10 cellular contexts compared by ENCODE assay signal in genomic region chr22:31139866-31140716, GRCh38. TPM values are rescaled to one million over a fixed set of nuclear protein-coding genes. Genes with fewer than 3 reads are reported as not detected.
DNase-seq lines count a peak whose midpoint lies in the region; ATAC-seq and TF ChIP-seq lines count a peak whose summit lies in the region.
"Had no signal": no experiment of that assay in that cellular context is flagged by ENCODE, and none has a peak within 500 bp of the region (broad histone marks: within the 10 kb centered on the region; RNA-seq: fewer than 3 reads in every experiment).

Gene PLA2G3 (minus strand): TSS chr22:31140508. CDS start chr22:31140354, 154 bp downstream.

- peak; percentile 71 for DNase-seq in AG20443 (ENCODE audit: low spot score)
- peak; percentile 67 for DNase-seq in Karpas-422
- peak in 1 of 4 donors; percentile 10 for DNase-seq in body of pancreas
- DNase-seq in left colon, result peak in 1 of 2 donors; percentile 38
- DNase-seq in CD14-positive monocyte (ENCODE audit: low spot score), result no peak
- DNase-seq in T-helper 2 cell treated with Interferon-gamma antibody and Interleukin-4, amounts not matched to agents 5 μg/mL and 100 μg/mL, for 36 hours (ENCODE audit: low spot score), result no peak

- H3K79me2 ChIP-seq in Karpas-422 (ENCODE audit: low read length), result no peaks in the 10 kb centered on the region

- intact Hi-C loops in body of pancreas (cut with DNase I) (loop anchor here (10.0 kb wide), 1 partner anchor 195 kb away; no protein-coding TSS in a partner anchor), left colon (cut with DNase I, micrococcal nuclease) (loop anchor here in 1 of 2 donors (10.0 kb wide), 1 partner anchor 195 kb away; no protein-coding TSS in a partner anchor), CD14-positive monocyte (cut with micrococcal nuclease) (no loop called here)

- TF ChIP-seq POLR2A in body of pancreas (IDR thresholded peaks at IDR 0.05), result no peak

- no peaks in the 10 kb centered on the region for H3K9me2 ChIP-seq in Karpas-422 (replicated peaks; ENCODE audit: insufficient read depth, low read length)

- H3K9ac ChIP-seq in Karpas-422 (ENCODE audit: low read length), result no peak within 1 kb of the TSS

- H3K9me3 ChIP-seq in Karpas-422 (ENCODE audit: low read length) (no peaks in the 10 kb centered on the region), body of pancreas (no peaks in the 10 kb centered on the region)

- H3K4me1 Mint-ChIP-seq in CD14-positive monocyte, result peaks cover 1% of the 10 kb centered on the region
- H3K4me1 Mint-ChIP-seq in T-helper 2 cell treated with Interferon-gamma antibody and Interleukin-4, amounts not matched to agents 5 μg/mL and 100 μg/mL, for 36 hours (ENCODE audit: low read depth), result peaks cover 5% of the 10 kb centered on the region

- no peaks in the 10 kb centered on the region for H4K20me1 ChIP-seq in Karpas-422 (ENCODE audit: insufficient read depth, low read depth, low read length)

- H3K27me3 Mint-ChIP-seq in CD14-positive monocyte (ENCODE audit: low read depth in 3 of 3), result peaks cover 4 to 14% (median 13%) of the 10 kb centered on the region in 3 donors
- no peaks in the 10 kb centered on the region for H3K27me3 Mint-ChIP-seq in T-helper 2 cell treated with Interferon-gamma antibody and Interleukin-4, amounts not matched to agents 5 μg/mL and 100 μg/mL, for 36 hours (ENCODE audit: low read depth)

- TF ChIP-seq CTCF in body of pancreas (IDR thresholded peaks at IDR 0.05) (no peak), CD14-positive monocyte (IDR thresholded peaks at IDR 0.05) (no peak)

- WGBS in body of pancreas, 2 donors, result 49 to 56% methylated on average over 17 to 24 of the region's 24 CpGs

- H3K4me3 Mint-ChIP-seq in CD14-positive monocyte, result no peak within 1 kb of the TSS
- H3K4me3 Mint-ChIP-seq in T-helper 2 cell treated with Interferon-gamma antibody and Interleukin-4, amounts not matched to agents 5 μg/mL and 100 μg/mL, for 36 hours, result no peak within 1 kb of the TSS

- no peak within 1 kb of the TSS for H3K4me2 ChIP-seq in Karpas-422 (ENCODE audit: low read depth, low read length, poor library complexity, severe bottlenecking)

- H3K4me1 ChIP-seq in Karpas-422 (ENCODE audit: low read length) (no peaks in the 10 kb centered on the region), body of pancreas (peaks cover 6% of the 10 kb centered on the region)

- peaks cover 0 to 4% (median 2%) of the 10 kb centered on the region in 7 donors for H3K9me3 Mint-ChIP-seq in CD14-positive monocyte
- peaks cover 5% of the 10 kb centered on the region for H3K9me3 Mint-ChIP-seq in T-helper 2 cell treated with Interferon-gamma antibody and Interleukin-4, amounts not matched to agents 5 μg/mL and 100 μg/mL, for 36 hours

- ATAC-seq in body of pancreas (peak; percentile 8), left colon (peak; percentile 20), GM18870 (IDR thresholded peaks at IDR 0.05; ENCODE audit: unreplicated experiment) (no peak), HG03108 (IDR thresholded peaks at IDR 0.05; ENCODE audit: unreplicated experiment) (no peak)

- H2AFZ ChIP-seq in Karpas-422 (ENCODE audit: low read length), result no peak within 1 kb of the TSS

- H3K36me3 ChIP-seq in Karpas-422 (ENCODE audit: insufficient read depth, low read length) (no peaks in the 10 kb centered on the region), body of pancreas (replicated peaks in 1 of 2; ENCODE audit: insufficient read depth in 1 of 2, low read depth in 2 of 2) (no peaks in the 10 kb centered on the region)

- H3K4me3 ChIP-seq in Karpas-422 (ENCODE audit: low read length) (no peak within 1 kb of the TSS), body of pancreas (no peak within 1 kb of the TSS)

- H3K27ac Mint-ChIP-seq in CD14-positive monocyte, result no peak within 1 kb of the TSS
- H3K27ac Mint-ChIP-seq in T-helper 2 cell treated with Interferon-gamma antibody and Interleukin-4, amounts not matched to agents 5 μg/mL and 100 μg/mL, for 36 hours, result no peak within 1 kb of the TSS

- H3K27ac ChIP-seq in Karpas-422 (ENCODE audit: low read length), result no peak within 1 kb of the TSS
- H3K27ac ChIP-seq in body of pancreas, result no peak within 1 kb of the TSS
- H3K27ac ChIP-seq: HL-60 had no signal

- H3K36me3 Mint-ChIP-seq in CD14-positive monocyte, result no peaks in the 10 kb centered on the region
- no peaks in the 10 kb centered on the region for H3K36me3 Mint-ChIP-seq in T-helper 2 cell treated with Interferon-gamma antibody and Interleukin-4, amounts not matched to agents 5 μg/mL and 100 μg/mL, for 36 hours (ENCODE audit: low read depth)

- no peaks in the 10 kb centered on the region for H3K27me3 ChIP-seq in Karpas-422 (ENCODE audit: low read length)
- no peaks in the 10 kb centered on the region for H3K27me3 ChIP-seq in body of pancreas

RNA-seq across cellular contexts. Expression of gene PLA2G3, which starts in this region (rescaled TPM):
- total RNA-seq in Karpas-422 (2014; rRNA removed; shearing (Covaris generic); ENCODE audit: low replicate concordance), result not detected in 2 replicates
- total RNA-seq in body of pancreas, result not detected
- total RNA-seq in left colon, result under 1 TPM in 1 of 2 donors, not detected in 1; 0.49 TPM
- polyA plus RNA-seq in CD14-positive monocyte, result not detected
- total RNA-seq: glomerular endothelial cell had no signal

Comparison
In these comparisons a context has a peak if more than half of its experiments do, and no peak if none do; other contexts are left out.
1. Peak in DNase-seq in Karpas-422; RNA of the gene not detected or under 1 TPM.
2. Peak in ATAC-seq in body of pancreas; RNA of the gene not detected or under 1 TPM.
3. Peak in ATAC-seq in left colon; RNA of the gene not detected or under 1 TPM.